Comparison of ENCODE assay signal across 8 cellular contexts in genomic region chr12:48118491-48118890, GRCh38. TPM values are rescaled to one million over a fixed set of nuclear protein-coding genes. Genes with fewer than 3 reads are reported as not detected.
DNase-seq lines count a peak whose midpoint lies in the region; ATAC-seq and TF ChIP-seq lines count a peak whose summit lies in the region.

No MANE protein-coding gene starts in this region.

- 9 to 26% methylated on average over 2 to 3 of the region's 3 CpGs for WGBS in transverse colon (ENCODE audit: low coverage in 1 of 2), 2 donors

- intact Hi-C loops in transverse colon (cut with DNase I; ENCODE audit: low total_unique reads): no loop called here

- no peak for TF ChIP-seq EP300 in transverse colon (IDR thresholded peaks at IDR 0.05; ENCODE audit: low read depth)

- peaks cover 10% of the 10 kb centered on the region for H3K36me3 Mint-ChIP-seq in activated naive CD4-positive, alpha-beta T cell treated with anti-CD3 and anti-CD28 coated beads, Interleukin-2, amount 50 U/mL, for 24 hours

- H3K36me3 ChIP-seq in transverse colon: no peaks in the 10 kb centered on the region

- H3K27ac ChIP-seq in transverse colon: peak overlapping the region; percentile 73 to 84 (median 78)

- H3K4me1 ChIP-seq in transverse colon: peaks cover 6 to 17% (median 12%) of the 10 kb centered on the region in 4 donors

- no peak for ATAC-seq in GM18498 (IDR thresholded peaks at IDR 0.05; ENCODE audit: unreplicated experiment)

- H3K4me3 ChIP-seq in WI38 (ENCODE audit: low read depth, low read length) (peak overlapping the region; percentile 92), transverse colon (peak overlapping the region in 3 of 4 donors; percentile 57 to 76 (median 65))

- peaks cover 25% of the 10 kb centered on the region for H3K4me1 Mint-ChIP-seq in activated naive CD4-positive, alpha-beta T cell treated with anti-CD3 and anti-CD28 coated beads, Interleukin-2, amount 50 U/mL, for 24 hours

- H3K9me3 ChIP-seq in transverse colon: no peaks in the 10 kb centered on the region

- TF ChIP-seq POLR2A in transverse colon (IDR thresholded peaks at IDR 0.05): no peak

- no peaks in the 10 kb centered on the region for H3K9me3 Mint-ChIP-seq in activated naive CD4-positive, alpha-beta T cell treated with anti-CD3 and anti-CD28 coated beads, Interleukin-2, amount 50 U/mL, for 24 hours

- H3K27me3 ChIP-seq in transverse colon: no peaks in the 10 kb centered on the region

- H3K27ac Mint-ChIP-seq in activated naive CD4-positive, alpha-beta T cell treated with anti-CD3 and anti-CD28 coated beads, Interleukin-2, amount 50 U/mL, for 24 hours: no peak overlapping the region

- no peak for TF ChIP-seq CTCF in WI38 (IDR thresholded peaks at IDR 0.05; ENCODE audit: low read depth, low read length)
- no peak for TF ChIP-seq CTCF in transverse colon (IDR thresholded peaks at IDR 0.05)
- no peak for TF ChIP-seq CTCF in GM13977 (IDR thresholded peaks at IDR 0.05; ENCODE audit: extremely low read depth, insufficient read depth, missing control alignments)

- no peak for DNase-seq in activated naive CD4-positive, alpha-beta T cell (lab: John Stamatoyannopoulos, UW)
- DNase-seq in islet precursor cell (peak; percentile 55), transverse colon (no peak), GM13977 (ENCODE audit: low spot score) (no peak)
- DNase-seq in stimulated activated CD4-positive, alpha-beta T cell treated with anti-CD3 and anti-CD28 coated beads, Interleukin-12 subunit alpha, Interleukin-12 subunit beta, amount 100 ng/mL, for 4 hours: no peak

- peak overlapping the region; percentile 99 for H3K4me3 Mint-ChIP-seq in activated naive CD4-positive, alpha-beta T cell treated with anti-CD3 and anti-CD28 coated beads, Interleukin-2, amount 50 U/mL, for 24 hours

- in situ Hi-C loops in transverse colon (cut with MboI; ENCODE audit: low pct_ligation_motif_present in 1 of 4, low pct_unique_long_range_greater_than_20kb in 1 of 4, low sequenced_read_pairs in 3 of 4) (no loop called here), GM13977 (cut with MboI; ENCODE audit: low pct_unique_long_range_greater_than_20kb, low sequenced_read_pairs, unreplicated experiment) (no loop called here)

- peaks cover 1% of the 10 kb centered on the region for H3K27me3 Mint-ChIP-seq in activated naive CD4-positive, alpha-beta T cell treated with anti-CD3 and anti-CD28 coated beads, Interleukin-2, amount 50 U/mL, for 24 hours

RNA-seq across cellular contexts. Expression of gene PFKM, which starts 0.7 kb away (rescaled TPM):
- 10 to 100 TPM; 21.7 to 48.8 (median 32.7) TPM for total RNA-seq in transverse colon

RNA-seq across cellular contexts. Expression of gene SENP1, which starts 12.6 kb away (rescaled TPM):
- total RNA-seq in transverse colon: 10 to 100 TPM in 2 of 4 donors, 1 to 10 TPM in 2; 2.2 to 20.3 (median 10.5) TPM

RNA-seq across cellular contexts. Expression of gene ASB8, which starts 38.8 kb away (rescaled TPM):
- total RNA-seq in transverse colon: 10 to 100 TPM; 13.3 to 39.0 (median 23.3) TPM
